In the genomic region with DNA sequence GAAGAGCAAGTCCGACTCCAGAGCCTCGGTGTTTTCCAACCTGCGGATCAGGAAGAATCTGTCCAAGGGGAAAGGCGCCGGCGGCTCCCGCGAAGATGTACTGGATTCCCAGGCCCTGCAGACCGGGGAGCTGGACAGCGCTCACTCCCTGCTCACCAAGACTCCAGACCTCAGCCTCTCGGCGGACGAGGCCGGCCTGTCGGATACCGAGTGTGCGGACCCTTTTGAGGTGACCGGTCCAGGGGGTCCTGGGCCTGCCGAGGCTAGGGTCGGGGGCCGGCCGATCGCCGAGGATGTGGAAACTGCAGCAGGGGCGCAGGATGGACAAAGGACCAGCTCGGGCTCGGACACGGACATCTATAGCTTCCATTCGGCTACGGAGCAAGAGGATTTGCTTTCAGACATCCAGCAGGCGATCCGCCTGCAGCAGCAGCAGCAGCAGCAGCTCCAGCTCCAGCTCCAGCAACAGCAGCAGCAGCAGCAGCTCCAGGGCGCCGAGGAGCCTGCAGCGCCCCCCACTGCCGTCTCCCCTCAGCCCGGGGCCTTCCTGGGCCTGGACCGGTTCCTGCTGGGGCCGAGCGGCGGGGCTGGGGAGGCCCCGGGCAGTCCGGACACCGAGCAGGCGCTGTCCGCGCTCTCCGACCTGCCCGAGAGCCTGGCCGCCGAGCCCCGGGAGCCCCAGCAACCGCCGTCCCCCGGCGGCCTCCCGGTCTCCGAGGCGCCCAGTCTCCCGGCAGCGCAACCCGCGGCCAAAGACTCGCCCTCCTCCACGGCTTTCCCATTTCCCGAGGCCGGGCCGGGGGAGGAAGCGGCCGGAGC, we compare ENCODE assay signal across 8 cellular contexts. TPM values are rescaled to one million over a fixed set of nuclear protein-coding genes. Genes with fewer than 3 reads are reported as not detected.
DNase-seq lines count a peak whose midpoint lies in the region; ATAC-seq, FAIRE-seq and TF ChIP-seq lines count a peak whose summit lies in the region.

No MANE protein-coding gene starts in this region.

- no peak overlapping the region for H3K4me3 Mint-ChIP-seq in T-cell

- H3K27me3 Mint-ChIP-seq in T-cell = peaks cover 31 to 35% of the 10 kb centered on the region in 2 donors

- H3K36me3 Mint-ChIP-seq in T-cell = no peaks in the 10 kb centered on the region

- peak overlapping the region in 1 of 2 donors; percentile 46 for H3K27ac ChIP-seq in ovary

- no peak overlapping the region for H3K27ac Mint-ChIP-seq in T-cell

- TF ChIP-seq CTCF in fibroblast of pulmonary artery (IDR thresholded peaks at IDR 0.05; ENCODE audit: low read length, missing control alignments) (no peak), ovary (IDR thresholded peaks at IDR 0.05) (no peak)

- no peak for ATAC-seq in HG03095 (IDR thresholded peaks at IDR 0.05; ENCODE audit: unreplicated experiment)
- ATAC-seq in T-cell (replicated peaks in 1 of 4) = no peak
- no peak for ATAC-seq in HG03354 (IDR thresholded peaks at IDR 0.05; ENCODE audit: poor library complexity, severe bottlenecking, unreplicated experiment)

- H3K4me1 Mint-ChIP-seq in T-cell = peaks cover 0 to 11% (median 4%) of the 10 kb centered on the region in 3 donors

- TF ChIP-seq EP300 in ovary (IDR thresholded peaks at IDR 0.05) = no peak

- CTCF ChIA-PET in T-cell (lab: Charles Lee) = no interaction called here

- POLR2A ChIA-PET in T-cell (lab: Charles Lee) = no interaction called here

- no peak for FAIRE-seq in GM12891 (lab: Jason Lieb, UNC)

- intact Hi-C loops in ovary (cut with DNase I) = no loop called here

- no peaks in the 10 kb centered on the region for H3K36me3 ChIP-seq in ovary

- no peaks in the 10 kb centered on the region for H3K4me1 ChIP-seq in ovary (ENCODE audit: insufficient read depth)

- TF ChIP-seq POLR2A in GM12891 (IDR thresholded peaks at IDR 0.05; ENCODE audit: low read depth, low read length) (no peak), ovary (IDR thresholded peaks at IDR 0.05) (no peak)

- peaks cover 0 to 5% (median 0%) of the 10 kb centered on the region in 3 donors for H3K9me3 Mint-ChIP-seq in T-cell

- DNase-seq in GM12891 (ENCODE audit: insufficient read length, low spot score) (peak; percentile 25), RPMI7951 (ENCODE audit: low read depth) (peak; percentile 19), fibroblast of pulmonary artery (ENCODE audit: low read depth) (peak; percentile 44), ovary (peak in 4 of 5 donors; percentile 41 to 73 (median 44)), T-cell (no peak), GM19238 (ENCODE audit: insufficient read length, low spot score) (no peak)

- H3K27me3 ChIP-seq in ovary = no peaks in the 10 kb centered on the region

- H3K4me3 ChIP-seq in fibroblast of pulmonary artery (replicated peaks; ENCODE audit: low read depth, low read length) = peak overlapping the region; percentile 35
- H3K4me3 ChIP-seq in ovary = peak overlapping the region; percentile 16

- 1% methylated on average over 51 to 70 of the region's 70 CpGs for WGBS in ovary, 3 donors

- H3K9me3 ChIP-seq in ovary = no peaks in the 10 kb centered on the region

TF ChIP-seq in GM12891, 5 proteins besides CTCF, POLR2A, EP300 and RAD21:
- TF ChIP-seq POLR2AphosphoS5 (IDR thresholded peaks at IDR 0.05; ENCODE audit: low read depth, low read length) (no peak), TAF1 (IDR thresholded peaks at IDR 0.05; ENCODE audit: low read depth, low read length) (no peak), PAX5 (IDR thresholded peaks at IDR 0.05; ENCODE audit: insufficient read depth, low read length, severe bottlenecking) (no peak), SPI1 (IDR thresholded peaks at IDR 0.05; ENCODE audit: low read depth, low read length) (no peak), POU2F2 (IDR thresholded peaks at IDR 0.05; ENCODE audit: low read depth, low read length) (no peak)

RNA-seq across cellular contexts. Expression of gene FMN2, which starts 0.8 kb away (rescaled TPM):
- polyA plus RNA-seq in GM12891 (2012; ENCODE audit: low read depth, missing spikeins) = not detected
- total RNA-seq in RPMI7951 (2014; rRNA removed; shearing (Covaris generic)) = 19.8 and 25.8 TPM in 2 replicates
- total RNA-seq in ovary (1 to 10 TPM in 6 of 7 donors, under 1 TPM in 1; 0.60 to 9.9 (median 2.5) TPM), T-cell (not detected)
- 10 to 100 TPM in 1 of 2 donors, 1 to 10 TPM in 1; 1.8 to 10.1 TPM for polyA plus RNA-seq in ovary

Comparison
In these comparisons a context has a peak if more than half of its experiments do, and no peak if none do; other contexts are left out.
1. DNase-seq: peak in GM12891 (single experiment), RPMI7951 (single experiment), fibroblast of pulmonary artery (single experiment) and ovary (4 of 5); none in T-cell (0 of 34) and GM19238 (single experiment).